15 cellular contexts compared by ENCODE assay signal in genomic region chr10:109183366-109183765, GRCh38.
"Had no signal": no experiment of that assay in that cellular context is flagged by ENCODE, and none has a peak within 500 bp of the region (broad histone marks: within the 10 kb centered on the region; RNA-seq: fewer than 3 reads in every experiment).

No MANE protein-coding gene starts in this region.

- H3K27ac ChIP-seq: colonic mucosa, pancreas had no signal

- H3K27me3 ChIP-seq: colonic mucosa, pancreas had no signal

- DNase-seq: activated CD4-positive, alpha-beta T cell treated with anti-CD3 and anti-CD28 coated beads, Interleukin-2, amount 10 ng/mL, durations not matched to agents 7 days and 5 days; activated CD8-positive, alpha-beta T cell treated with anti-CD3 and anti-CD28 coated beads, Interleukin-2, amount 10 ng/mL, durations not matched to agents 7 days and 5 days; activated naive CD4-positive, alpha-beta T cell treated with anti-CD3 and anti-CD28 coated beads for 36 hours; activated T-cell treated with anti-CD3 and anti-CD28 coated beads, Interleukin-2, amount 50 U/mL, for 4 hours; colonic mucosa; erythroblast; natural killer cell; pancreas; stimulated activated CD4-positive, alpha-beta T cell treated with anti-CD3 and anti-CD28 coated beads, Interleukin-12 subunit alpha, Interleukin-12 subunit beta, amount 100 ng/mL, for 4 hours; stimulated activated CD4-positive, alpha-beta T cell treated with anti-CD3 and anti-CD28 coated beads, Interleukin-1b, Interleukin-23, amount 100 ng/mL, for 48 hours; stimulated activated CD8-positive, alpha-beta memory T cell treated with anti-CD3 and anti-CD28 coated beads, Interleukin-4, amount 100 ng/mL, for 48 hours; stimulated activated naive CD4-positive, alpha-beta T cell had no signal

- H3K27me3 Mint-ChIP-seq: activated CD4-positive, alpha-beta T cell treated with anti-CD3 and anti-CD28 coated beads, Interleukin-2, amount 10 ng/mL, durations not matched to agents 7 days and 5 days; central memory CD8-positive, alpha-beta T cell had no signal

- H3K27ac Mint-ChIP-seq: activated CD4-positive, alpha-beta T cell treated with anti-CD3 and anti-CD28 coated beads, Interleukin-2, amount 10 ng/mL, durations not matched to agents 7 days and 5 days; activated CD8-positive, alpha-beta T cell treated with anti-CD3 and anti-CD28 coated beads, Interleukin-2, amount 10 ng/mL, durations not matched to agents 7 days and 5 days; activated naive CD4-positive, alpha-beta T cell treated with anti-CD3 and anti-CD28 coated beads for 36 hours; natural killer cell; T-helper 1 cell treated with Interleukin-12 subunit alpha and Interleukin-12 subunit beta and Interleukin-4 antibody, amounts not matched to agents 30 μg/mL and 1 μg/mL, for 36 hours had no signal

- H3K4me3 Mint-ChIP-seq: activated CD4-positive, alpha-beta T cell treated with anti-CD3 and anti-CD28 coated beads, Interleukin-2, amount 10 ng/mL, durations not matched to agents 7 days and 5 days; activated CD8-positive, alpha-beta T cell treated with anti-CD3 and anti-CD28 coated beads, Interleukin-2, amount 10 ng/mL, durations not matched to agents 7 days and 5 days; activated naive CD4-positive, alpha-beta T cell treated with anti-CD3 and anti-CD28 coated beads for 36 hours; activated T-cell treated with anti-CD3 and anti-CD28 coated beads, Interleukin-2, amount 50 U/mL, for 4 hours; central memory CD8-positive, alpha-beta T cell; natural killer cell; T-helper 1 cell treated with Interleukin-12 subunit alpha and Interleukin-12 subunit beta and Interleukin-4 antibody, amounts not matched to agents 30 μg/mL and 1 μg/mL, for 36 hours had no signal

- H3K4me1 Mint-ChIP-seq: activated CD4-positive, alpha-beta T cell treated with anti-CD3 and anti-CD28 coated beads, Interleukin-2, amount 10 ng/mL, durations not matched to agents 7 days and 5 days; central memory CD8-positive, alpha-beta T cell; natural killer cell had no signal

- ATAC-seq: activated CD4-positive, CD25-positive, alpha-beta regulatory T cell treated with anti-CD3 and anti-CD28 coated beads, Interleukin-2, amount 50 U/mL, for 24 hours; activated CD8-positive, alpha-beta T cell treated with anti-CD3 and anti-CD28 coated beads, Interleukin-2, amount 10 ng/mL, durations not matched to agents 7 days and 5 days; activated T-cell treated with anti-CD3 and anti-CD28 coated beads, Interleukin-2, amount 50 U/mL, for 4 hours; natural killer cell; pancreas had no signal

- H3K36me3 ChIP-seq: colonic mucosa, pancreas had no signal

- H3K4me1 ChIP-seq: colonic mucosa, pancreas had no signal

- H3K9me3 ChIP-seq: colonic mucosa, pancreas had no signal

- H3K4me3 ChIP-seq: colonic mucosa, pancreas had no signal
